2 cellular contexts compared by ENCODE assay signal in genomic region chr1:185534806-185535205, GRCh38.
A peak's percentile ranks its signal among the peaks of the same experiment; 100 is the strongest.
TF ChIP-seq lines count a peak whose summit lies in the region.

No MANE protein-coding gene starts in this region.

TF ChIP-seq in liver, 16 proteins besides CTCF, POLR2A, EP300 and RAD21 (continued from another document):
- TF ChIP-seq, protein P1, sequence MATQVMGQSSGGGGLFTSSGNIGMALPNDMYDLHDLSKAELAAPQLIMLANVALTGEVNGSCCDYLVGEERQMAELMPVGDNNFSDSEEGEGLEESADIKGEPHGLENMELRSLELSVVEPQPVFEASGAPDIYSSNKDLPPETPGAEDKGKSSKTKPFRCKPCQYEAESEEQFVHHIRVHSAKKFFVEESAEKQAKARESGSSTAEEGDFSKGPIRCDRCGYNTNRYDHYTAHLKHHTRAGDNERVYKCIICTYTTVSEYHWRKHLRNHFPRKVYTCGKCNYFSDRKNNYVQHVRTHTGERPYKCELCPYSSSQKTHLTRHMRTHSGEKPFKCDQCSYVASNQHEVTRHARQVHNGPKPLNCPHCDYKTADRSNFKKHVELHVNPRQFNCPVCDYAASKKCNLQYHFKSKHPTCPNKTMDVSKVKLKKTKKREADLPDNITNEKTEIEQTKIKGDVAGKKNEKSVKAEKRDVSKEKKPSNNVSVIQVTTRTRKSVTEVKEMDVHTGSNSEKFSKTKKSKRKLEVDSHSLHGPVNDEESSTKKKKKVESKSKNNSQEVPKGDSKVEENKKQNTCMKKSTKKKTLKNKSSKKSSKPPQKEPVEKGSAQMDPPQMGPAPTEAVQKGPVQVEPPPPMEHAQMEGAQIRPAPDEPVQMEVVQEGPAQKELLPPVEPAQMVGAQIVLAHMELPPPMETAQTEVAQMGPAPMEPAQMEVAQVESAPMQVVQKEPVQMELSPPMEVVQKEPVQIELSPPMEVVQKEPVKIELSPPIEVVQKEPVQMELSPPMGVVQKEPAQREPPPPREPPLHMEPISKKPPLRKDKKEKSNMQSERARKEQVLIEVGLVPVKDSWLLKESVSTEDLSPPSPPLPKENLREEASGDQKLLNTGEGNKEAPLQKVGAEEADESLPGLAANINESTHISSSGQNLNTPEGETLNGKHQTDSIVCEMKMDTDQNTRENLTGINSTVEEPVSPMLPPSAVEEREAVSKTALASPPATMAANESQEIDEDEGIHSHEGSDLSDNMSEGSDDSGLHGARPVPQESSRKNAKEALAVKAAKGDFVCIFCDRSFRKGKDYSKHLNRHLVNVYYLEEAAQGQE (IDR thresholded peaks at IDR 0.05), result peak; percentile 76
- TF ChIP-seq FOXA2 (IDR thresholded peaks at IDR 0.05) (peak; percentile 98), SP1 (IDR thresholded peaks at IDR 0.05) (peak; percentile 99), HNF4A (conservative IDR thresholded peaks at IDR 0.05) (peak; percentile 85 to 92), ZBTB33 (IDR thresholded peaks at IDR 0.05) (peak; percentile 94)

TF ChIP-seq in HepG2, 621 proteins besides CTCF, POLR2A, EP300 and RAD21 (continued from another document):
- TF ChIP-seq ATF2 (CRISPR knock-in tag; IDR thresholded peaks at IDR 0.05) (no peak), KLF16 (CRISPR knock-in tag; IDR thresholded peaks at IDR 0.05) (no peak), NFYC (CRISPR knock-in tag; IDR thresholded peaks at IDR 0.05) (no peak), MED8 (CRISPR knock-in tag; IDR thresholded peaks at IDR 0.05; ENCODE audit: insufficient replicate concordance) (no peak), XBP1 (CRISPR knock-in tag; IDR thresholded peaks at IDR 0.05) (no peak), ARNT (IDR thresholded peaks at IDR 0.05) (no peak), KAT2B (IDR thresholded peaks at IDR 0.05; ENCODE audit: borderline replicate concordance, low read depth, low read length) (no peak), ETV6 (CRISPR knock-in tag; conservative IDR thresholded peaks at IDR 0.05) (no peak), IRF2 (CRISPR knock-in tag; IDR thresholded peaks at IDR 0.05) (no peak)
